ENCODE assay signal across 1 cellular context in the genomic region with DNA sequence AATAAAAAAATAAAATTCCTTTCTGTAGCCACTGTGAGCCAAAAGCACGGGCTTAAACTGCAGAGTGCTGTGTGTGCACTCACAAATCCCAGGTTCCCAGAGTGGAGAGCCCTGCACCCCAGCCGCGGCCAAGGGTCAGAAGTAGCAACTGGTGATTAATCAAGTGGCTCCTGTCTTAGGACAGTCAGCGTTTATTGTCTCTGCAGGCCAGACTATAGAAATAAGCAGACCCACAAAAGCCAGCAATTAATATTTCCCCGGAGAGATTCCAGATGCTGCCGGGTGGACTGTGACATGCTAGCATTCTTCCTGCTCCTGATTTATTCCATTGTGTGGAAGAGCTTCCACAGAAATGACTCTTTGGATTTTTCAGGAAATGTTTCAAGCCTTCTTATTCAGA.
TF ChIP-seq lines count a peak whose summit lies in the region.

No MANE protein-coding gene starts in this region.

TF ChIP-seq in SK-N-SH treated with all-trans-retinoic acid at 6 μM for 48 hours, 23 proteins besides CTCF, POLR2A, EP300 and RAD21 (continued from another document):
- TF ChIP-seq TSHZ2 (CRISPR knock-in tag; IDR thresholded peaks at IDR 0.05) (peak; percentile 95), CREB5 (CRISPR knock-in tag; IDR thresholded peaks at IDR 0.05; ENCODE audit: low read depth) (no peak), PATZ1 (CRISPR knock-in tag; IDR thresholded peaks at IDR 0.05; ENCODE audit: borderline replicate concordance) (no peak), TCF4 (CRISPR knock-in tag; IDR thresholded peaks at IDR 0.05; ENCODE audit: borderline replicate concordance) (peak; percentile 87)
